Comparison of ENCODE assay signal across 9 cellular contexts in the genomic region with DNA sequence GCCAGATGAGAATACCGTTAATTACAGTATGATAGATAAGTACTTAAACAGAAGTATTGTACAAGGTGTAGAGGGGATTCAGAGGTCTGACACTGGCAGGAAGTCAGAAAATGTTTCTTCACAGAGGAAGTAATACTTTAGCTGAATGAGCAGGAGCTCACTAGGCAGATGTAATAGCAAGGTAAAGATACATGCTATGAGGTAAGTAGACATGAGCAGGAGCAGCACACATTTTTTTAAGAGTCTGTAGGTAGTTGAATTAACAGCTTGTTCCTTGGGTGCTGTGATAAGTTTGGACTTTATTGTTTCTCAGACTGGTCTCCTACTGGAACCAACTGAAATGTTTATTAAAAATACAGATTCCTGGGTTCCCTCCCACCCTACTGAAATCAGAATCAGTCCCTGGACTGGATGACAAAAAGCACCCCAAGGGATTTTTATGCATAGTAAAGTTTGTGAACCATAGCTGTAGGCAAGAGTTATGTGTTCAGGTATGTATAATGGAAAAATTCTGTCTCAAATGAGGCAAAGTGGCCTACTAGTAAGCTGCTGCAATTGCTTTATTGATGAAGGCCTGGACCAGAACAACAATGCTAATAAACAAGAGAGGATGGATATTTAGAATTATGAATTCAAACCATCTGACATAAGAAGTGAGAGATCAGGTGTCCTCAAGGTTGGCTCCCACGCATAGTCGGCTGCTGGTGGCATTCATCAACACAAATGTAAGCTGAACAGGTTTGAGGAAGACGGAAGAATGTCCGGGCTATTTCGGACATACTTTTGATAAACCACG. TPM values are rescaled to one million over a fixed set of nuclear protein-coding genes. Genes with fewer than 3 reads are reported as not detected.
DNase-seq lines count a peak whose midpoint lies in the region; FAIRE-seq and TF ChIP-seq lines count a peak whose summit lies in the region.
"Had no signal": no experiment of that assay in that cellular context is flagged by ENCODE, and none has a peak within 500 bp of the region (broad histone marks: within the 10 kb centered on the region; RNA-seq: fewer than 3 reads in every experiment).

No MANE protein-coding gene starts in this region.

- TF ChIP-seq RAD21 in neural cell (conservative IDR thresholded peaks at IDR 0.05), result no peak

- H3K9me2 ChIP-seq in neural cell (ENCODE audit: insufficient read depth, low read length), result no peaks in the 10 kb centered on the region

- H3K27me3 ChIP-seq in dorsolateral prefrontal cortex (no peaks in the 10 kb centered on the region), neural cell (ENCODE audit: insufficient read depth, low read depth, low read length) (no peaks in the 10 kb centered on the region)

- TF ChIP-seq CTCF in dorsolateral prefrontal cortex (IDR thresholded peaks at IDR 0.05 in 54 of 56, conservative IDR thresholded peaks at IDR 0.05 in 2 of 56; ENCODE audit: low read depth in 1 of 56, partially characterized antibody in 56 of 56) (no peak), neural cell (IDR thresholded peaks at IDR 0.05; ENCODE audit: poor library complexity, severe bottlenecking) (no peak), GM10266 (IDR thresholded peaks at IDR 0.05; ENCODE audit: control insufficient read depth, insufficient read depth, low read depth, missing control alignments) (no peak)

- FAIRE-seq in RCC 7860 (lab: Jason Lieb, UNC), result no peak
- FAIRE-seq in GM19239 (lab: Jason Lieb, UNC), result no peak
- FAIRE-seq: G401.6 had no signal

- peak overlapping the region; percentile 90 for H3K9ac ChIP-seq in neural cell (ENCODE audit: low read length)

- peak overlapping the region; percentile 69 to 99 (median 90) for H3K4me3 ChIP-seq in dorsolateral prefrontal cortex
- peak overlapping the region; percentile 93 for H3K4me3 ChIP-seq in neural cell (ENCODE audit: low read length)

- H3K27ac ChIP-seq in dorsolateral prefrontal cortex, result peak overlapping the region in 58 of 59 donors; percentile 79 to 99 (median 96)
- peak overlapping the region; percentile 94 for H3K27ac ChIP-seq in neural cell (ENCODE audit: low read length)

- H3K4me2 ChIP-seq in neural cell (ENCODE audit: low read length), result peak overlapping the region; percentile 84

- intact Hi-C loops in dorsolateral prefrontal cortex (cut with DNase I), result loop anchor here in 1 of 2 donors (2.0 kb wide), 2 partner anchors 67 to 91 kb away; a partner anchor contains a TSS

- no peaks in the 10 kb centered on the region for H3K36me3 ChIP-seq in neural cell (ENCODE audit: insufficient read depth, low read length)

- H3F3A ChIP-seq in neural cell (ENCODE audit: insufficient read depth, low read length, poor library complexity, severe bottlenecking), result peaks cover 6% of the 10 kb centered on the region

- DNase-seq in NCI-H526 (lab: John Stamatoyannopoulos, UW) (peak; percentile 28 to 45), NCI-H526 treated with DMSO at 0.1 percent for 48 hours (lab: John Stamatoyannopoulos, UW) (no peak), RCC 7860 (ENCODE audit: low spot score) (peak; percentile 14), dorsolateral prefrontal cortex (peak in 2 of 10 donors; percentile 11 to 29), GM19239 (ENCODE audit: insufficient read length, low spot score) (no peak), GM10266 (ENCODE audit: extremely low spot score) (no peak)
- DNase-seq in effector CD8-positive, alpha-beta T cell (lab: John Stamatoyannopoulos, UW), result no peak

- peaks cover 13% of the 10 kb centered on the region for H3K79me2 ChIP-seq in neural cell (replicated peaks; ENCODE audit: insufficient read depth, low read length)

- no peaks in the 10 kb centered on the region for H4K20me1 ChIP-seq in neural cell (ENCODE audit: insufficient read depth)

- no peak for TF ChIP-seq EP300 in neural cell (conservative IDR thresholded peaks at IDR 0.05; ENCODE audit: poor library complexity, severe bottlenecking)

- H3K9me3 ChIP-seq in neural cell (ENCODE audit: low read length), result no peaks in the 10 kb centered on the region

- H2AFZ ChIP-seq in neural cell (ENCODE audit: low read depth, low read length), result no peak overlapping the region

TF ChIP-seq in neural cell, 6 proteins besides CTCF, POLR2A, EP300 and RAD21:
- no peak for TF ChIP-seq POLR2AphosphoS5 (IDR thresholded peaks at IDR 0.05)
- TF ChIP-seq EZH2 (IDR thresholded peaks at IDR 0.05; ENCODE audit: borderline replicate concordance, insufficient read depth, low read length, poor library complexity, severe bottlenecking), result no peak
- TF ChIP-seq TAF1 (IDR thresholded peaks at IDR 0.05; ENCODE audit: low read depth), result no peak
- TF ChIP-seq SMC3 (conservative IDR thresholded peaks at IDR 0.05; ENCODE audit: poor library complexity), result no peak
- no peak for TF ChIP-seq MXI1 (conservative IDR thresholded peaks at IDR 0.05; ENCODE audit: poor library complexity, severe bottlenecking)

RNA-seq across cellular contexts. Expression of a gene that starts 0.9 kb away (rescaled TPM):
- total RNA-seq in dorsolateral prefrontal cortex, result 10 to 100 TPM; 26.7 to 71.0 (median 42.4) TPM
- polyA plus RNA-seq in neural cell, result 178 and 192 TPM in 2 replicates
- 48.3 and 49.7 TPM in 2 replicates for polyA minus RNA-seq in neural cell

RNA-seq across cellular contexts. Expression of a gene that starts 1.4 kb away (rescaled TPM):
- total RNA-seq in dorsolateral prefrontal cortex, result 1 to 10 TPM; 2.4 to 8.8 (median 4.9) TPM
- polyA plus RNA-seq in neural cell, result 7.3 and 8.7 TPM in 2 replicates
- polyA minus RNA-seq in neural cell, result 12.7 and 14.0 TPM in 2 replicates

RNA-seq across cellular contexts. Expression of a gene that starts 16.3 kb away (rescaled TPM):
- 1 to 10 TPM in 109 of 120 experiments, under 1 TPM in 11; 0.25 to 8.2 (median 2.4) TPM for total RNA-seq in dorsolateral prefrontal cortex
- polyA plus RNA-seq in neural cell, result 2.6 and 4.7 TPM in 2 replicates
- polyA minus RNA-seq in neural cell, result 3.2 and 6.4 TPM in 2 replicates

RNA-seq across cellular contexts. Expression of a gene that starts 25.4 kb away (rescaled TPM):
- 100 to 1,000 TPM in 62 of 120 experiments, 10 to 100 TPM in 58; 78.9 to 158 (median 100) TPM for total RNA-seq in dorsolateral prefrontal cortex
- polyA plus RNA-seq in neural cell, result 20.3 and 22.9 TPM in 2 replicates
- 54.3 and 58.0 TPM in 2 replicates for polyA minus RNA-seq in neural cell

RNA-seq across cellular contexts. Expression of a gene that starts 32.2 kb away (rescaled TPM):
- total RNA-seq in dorsolateral prefrontal cortex, result 1 to 10 TPM in 37 of 120 experiments, under 1 TPM in 79, not detected in 4; 0.18 to 2.5 (median 0.79) TPM
- 0.72 and 0.92 TPM in 2 replicates for polyA plus RNA-seq in neural cell
- 1.2 and 1.6 TPM in 2 replicates for polyA minus RNA-seq in neural cell

Comparison
In these comparisons a context has a peak if more than half of its experiments do, and no peak if none do; other contexts are left out.
1. DNase-seq: peak in NCI-H526 (2 of 2) and RCC 7860 (single experiment); none in NCI-H526 treated with DMSO at 0.1 percent for 48 hours (single experiment), GM19239 (single experiment), GM10266 (single experiment) and effector CD8-positive, alpha-beta T cell (single experiment).